38 cellular contexts compared by ENCODE assay signal in genomic region chr15:27089676-27090075, GRCh38.
"Had no signal": no experiment of that assay in that cellular context is flagged by ENCODE, and none has a peak within 500 bp of the region (broad histone marks: within the 10 kb centered on the region; RNA-seq: fewer than 3 reads in every experiment).

No MANE protein-coding gene starts in this region.

- H3K36me3 ChIP-seq: ascending aorta, cardiac muscle cell, colonic mucosa had no signal

- H3K9me3 Mint-ChIP-seq: activated naive CD4-positive, alpha-beta T cell treated with anti-CD3 and anti-CD28 coated beads, Interleukin-2, amount 50 U/mL, for 24 hours had no signal

- DNase-seq: activated CD4-positive, alpha-beta memory T cell treated with anti-CD3 and anti-CD28 coated beads, Interleukin-2, amount 10 ng/mL, durations not matched to agents 7 days and 5 days; activated CD4-positive, alpha-beta T cell treated with anti-CD3 and anti-CD28 coated beads for 1 hour; activated CD4-positive, alpha-beta T cell treated with anti-CD3 and anti-CD28 coated beads for 36 hours; activated CD4-positive, alpha-beta T cell treated with anti-CD3 and anti-CD28 coated beads for 48 hours; activated CD4-positive, alpha-beta T cell treated with anti-CD3 and anti-CD28 coated beads, Interleukin-2, amount 10 ng/mL, durations not matched to agents 7 days and 5 days; activated CD4-positive, alpha-beta T cell treated with anti-CD3 and anti-CD28 coated beads, Interleukin-2, amount 50 U/mL, for 48 hours; activated CD4-positive, CD25-positive, alpha-beta regulatory T cell; activated CD8-positive, alpha-beta memory T cell treated with anti-CD3 and anti-CD28 coated beads for 24 hours; activated CD8-positive, alpha-beta memory T cell treated with anti-CD3 and anti-CD28 coated beads, Interleukin-2, amount 10 ng/mL, durations not matched to agents 7 days and 5 days; activated CD8-positive, alpha-beta memory T cell treated with anti-CD3 and anti-CD28 coated beads, Interleukin-2, amount 50 U/mL, for 48 hours; activated CD8-positive, alpha-beta T cell treated with anti-CD3 and anti-CD28 coated beads, Interleukin-2, amount 10 ng/mL, durations not matched to agents 7 days and 5 days; activated effector memory CD4-positive, alpha-beta T cell treated with Interleukin-2 at 50 U/mL for 16 hours; activated gamma-delta T cell; activated naive CD4-positive, alpha-beta T cell treated with anti-CD3 and anti-CD28 coated beads, Interleukin-2, amount 10 ng/mL, durations not matched to agents 7 days and 5 days; activated naive CD4-positive, alpha-beta T cell treated with Interleukin-2 at 50 U/mL for 16 hours; activated naive CD8-positive, alpha-beta T cell treated with anti-CD3 and anti-CD28 coated beads, Interleukin-2, amount 10 ng/mL, durations not matched to agents 7 days and 5 days; activated naive CD8-positive, alpha-beta T cell treated with anti-CD3 and anti-CD28 coated beads, Interleukin-2, amount 50 U/mL, for 24 hours; activated T-cell treated with anti-CD3 and anti-CD28 coated beads, Interleukin-2, amount 50 U/mL, for 24 hours; activated T-cell treated with anti-CD3 and anti-CD28 coated beads, Interleukin-2, amount 50 U/mL, for 48 hours; amygdala; anterior cingulate cortex; caudate nucleus; cerebellar nuclear complex; colonic mucosa; T-helper 2 cell; T-helper 9 cell had no signal

- H3K4me3 ChIP-seq: ascending aorta, cardiac muscle cell, colonic mucosa had no signal

- H3K27ac ChIP-seq: ascending aorta, cardiac muscle cell, colonic mucosa, VCaP had no signal

- FAIRE-seq: bronchial epithelial cell, TTC549 had no signal

- H3K9me3 ChIP-seq: colonic mucosa had no signal

- H3K4me1 Mint-ChIP-seq: activated CD4-positive, alpha-beta memory T cell treated with anti-CD3 and anti-CD28 coated beads, Interleukin-2, amount 10 ng/mL, durations not matched to agents 7 days and 5 days; activated CD4-positive, alpha-beta T cell treated with anti-CD3 and anti-CD28 coated beads for 36 hours; activated CD4-positive, alpha-beta T cell treated with anti-CD3 and anti-CD28 coated beads, Interleukin-2, amount 10 ng/mL, durations not matched to agents 7 days and 5 days; activated CD8-positive, alpha-beta memory T cell treated with anti-CD3 and anti-CD28 coated beads, Interleukin-2, amount 10 ng/mL, durations not matched to agents 7 days and 5 days; activated naive CD4-positive, alpha-beta T cell treated with anti-CD3 and anti-CD28 coated beads, Interleukin-2, amount 10 ng/mL, durations not matched to agents 7 days and 5 days; activated naive CD4-positive, alpha-beta T cell treated with anti-CD3 and anti-CD28 coated beads, Interleukin-2, amount 50 U/mL, for 24 hours; activated naive CD8-positive, alpha-beta T cell treated with anti-CD3 and anti-CD28 coated beads, Interleukin-2, amount 10 ng/mL, durations not matched to agents 7 days and 5 days; activated naive CD8-positive, alpha-beta T cell treated with anti-CD3 and anti-CD28 coated beads, Interleukin-2, amount 50 U/mL, for 24 hours; central memory CD8-positive, alpha-beta T cell had no signal

- H3K36me3 Mint-ChIP-seq: activated CD8-positive, alpha-beta memory T cell treated with anti-CD3 and anti-CD28 coated beads, Interleukin-2, amount 10 ng/mL, durations not matched to agents 7 days and 5 days; activated naive CD4-positive, alpha-beta T cell treated with anti-CD3 and anti-CD28 coated beads, Interleukin-2, amount 10 ng/mL, durations not matched to agents 7 days and 5 days; activated naive CD4-positive, alpha-beta T cell treated with anti-CD3 and anti-CD28 coated beads, Interleukin-2, amount 50 U/mL, for 24 hours; activated naive CD8-positive, alpha-beta T cell; activated naive CD8-positive, alpha-beta T cell treated with anti-CD3 and anti-CD28 coated beads, Interleukin-2, amount 10 ng/mL, durations not matched to agents 7 days and 5 days; brain had no signal

- H3K27me3 ChIP-seq: ascending aorta, cardiac muscle cell, colonic mucosa had no signal

- H3K27ac Mint-ChIP-seq: activated CD4-positive, alpha-beta memory T cell treated with anti-CD3 and anti-CD28 coated beads, Interleukin-2, amount 10 ng/mL, durations not matched to agents 7 days and 5 days; activated CD4-positive, alpha-beta T cell treated with anti-CD3 and anti-CD28 coated beads for 36 hours; activated CD4-positive, alpha-beta T cell treated with anti-CD3 and anti-CD28 coated beads, Interleukin-2, amount 10 ng/mL, durations not matched to agents 7 days and 5 days; activated CD8-positive, alpha-beta memory T cell treated with anti-CD3 and anti-CD28 coated beads, Interleukin-2, amount 10 ng/mL, durations not matched to agents 7 days and 5 days; activated CD8-positive, alpha-beta T cell treated with anti-CD3 and anti-CD28 coated beads, Interleukin-2, amount 10 ng/mL, durations not matched to agents 7 days and 5 days; activated naive CD4-positive, alpha-beta T cell treated with anti-CD3 and anti-CD28 coated beads, Interleukin-2, amount 10 ng/mL, durations not matched to agents 7 days and 5 days; activated naive CD4-positive, alpha-beta T cell treated with anti-CD3 and anti-CD28 coated beads, Interleukin-2, amount 50 U/mL, for 24 hours; activated naive CD8-positive, alpha-beta T cell; activated naive CD8-positive, alpha-beta T cell treated with anti-CD3 and anti-CD28 coated beads, Interleukin-2, amount 10 ng/mL, durations not matched to agents 7 days and 5 days; activated naive CD8-positive, alpha-beta T cell treated with anti-CD3 and anti-CD28 coated beads, Interleukin-2, amount 50 U/mL, for 24 hours; activated T-cell treated with anti-CD3 and anti-CD28 coated beads, Interleukin-2, amount 50 U/mL, for 24 hours; activated T-helper 2 cell treated with anti-CD3 and anti-CD28 coated beads, Interferon-gamma antibody, Interleukin-2, Interleukin-4, amounts not matched to agents 10 μg/mL and 5 μg/mL and 100 μg/mL, durations not matched to agents 14 hours and 24 hours and 36 hours; brain; T-helper 2 cell treated with Interferon-gamma antibody and Interleukin-4, amounts not matched to agents 5 μg/mL and 100 μg/mL, for 36 hours had no signal

- H3K27me3 Mint-ChIP-seq: activated CD4-positive, alpha-beta memory T cell treated with anti-CD3 and anti-CD28 coated beads, Interleukin-2, amount 10 ng/mL, durations not matched to agents 7 days and 5 days; activated CD4-positive, alpha-beta T cell treated with anti-CD3 and anti-CD28 coated beads for 36 hours; activated CD4-positive, alpha-beta T cell treated with anti-CD3 and anti-CD28 coated beads, Interleukin-2, amount 10 ng/mL, durations not matched to agents 7 days and 5 days; activated CD8-positive, alpha-beta memory T cell treated with anti-CD3 and anti-CD28 coated beads, Interleukin-2, amount 10 ng/mL, durations not matched to agents 7 days and 5 days; activated naive CD4-positive, alpha-beta T cell treated with anti-CD3 and anti-CD28 coated beads, Interleukin-2, amount 10 ng/mL, durations not matched to agents 7 days and 5 days; activated naive CD4-positive, alpha-beta T cell treated with anti-CD3 and anti-CD28 coated beads, Interleukin-2, amount 50 U/mL, for 24 hours; activated naive CD8-positive, alpha-beta T cell; activated naive CD8-positive, alpha-beta T cell treated with anti-CD3 and anti-CD28 coated beads, Interleukin-2, amount 10 ng/mL, durations not matched to agents 7 days and 5 days; activated naive CD8-positive, alpha-beta T cell treated with anti-CD3 and anti-CD28 coated beads, Interleukin-2, amount 50 U/mL, for 24 hours; activated T-cell treated with anti-CD3 and anti-CD28 coated beads, Interleukin-2, amount 50 U/mL, for 24 hours; central memory CD8-positive, alpha-beta T cell had no signal

- H3K4me3 Mint-ChIP-seq: activated CD4-positive, alpha-beta memory T cell treated with anti-CD3 and anti-CD28 coated beads, Interleukin-2, amount 10 ng/mL, durations not matched to agents 7 days and 5 days; activated CD4-positive, alpha-beta T cell treated with anti-CD3 and anti-CD28 coated beads for 36 hours; activated CD4-positive, alpha-beta T cell treated with anti-CD3 and anti-CD28 coated beads, Interleukin-2, amount 10 ng/mL, durations not matched to agents 7 days and 5 days; activated CD8-positive, alpha-beta memory T cell treated with anti-CD3 and anti-CD28 coated beads, Interleukin-2, amount 10 ng/mL, durations not matched to agents 7 days and 5 days; activated CD8-positive, alpha-beta T cell treated with anti-CD3 and anti-CD28 coated beads, Interleukin-2, amount 10 ng/mL, durations not matched to agents 7 days and 5 days; activated naive CD4-positive, alpha-beta T cell treated with anti-CD3 and anti-CD28 coated beads, Interleukin-2, amount 10 ng/mL, durations not matched to agents 7 days and 5 days; activated naive CD4-positive, alpha-beta T cell treated with anti-CD3 and anti-CD28 coated beads, Interleukin-2, amount 50 U/mL, for 24 hours; activated naive CD8-positive, alpha-beta T cell; activated naive CD8-positive, alpha-beta T cell treated with anti-CD3 and anti-CD28 coated beads, Interleukin-2, amount 10 ng/mL, durations not matched to agents 7 days and 5 days; activated naive CD8-positive, alpha-beta T cell treated with anti-CD3 and anti-CD28 coated beads, Interleukin-2, amount 50 U/mL, for 24 hours; activated T-cell treated with anti-CD3 and anti-CD28 coated beads, Interleukin-2, amount 50 U/mL, for 24 hours; brain; central memory CD8-positive, alpha-beta T cell; T-helper 2 cell treated with Interferon-gamma antibody and Interleukin-4, amounts not matched to agents 5 μg/mL and 100 μg/mL, for 36 hours had no signal

- H3K4me1 ChIP-seq: ascending aorta, colonic mucosa had no signal

- ATAC-seq: activated CD4-positive, alpha-beta T cell treated with anti-CD3 and anti-CD28 coated beads for 36 hours; activated CD4-positive, CD25-positive, alpha-beta regulatory T cell treated with anti-CD3 and anti-CD28 coated beads, Interleukin-2, amount 50 U/mL, for 24 hours; activated CD8-positive, alpha-beta memory T cell treated with anti-CD3 and anti-CD28 coated beads, Interleukin-2, amount 10 ng/mL, durations not matched to agents 7 days and 5 days; activated CD8-positive, alpha-beta T cell treated with anti-CD3 and anti-CD28 coated beads, Interleukin-2, amount 10 ng/mL, durations not matched to agents 7 days and 5 days; activated naive CD8-positive, alpha-beta T cell treated with anti-CD3 and anti-CD28 coated beads, Interleukin-2, amount 50 U/mL, for 24 hours had no signal
